Comparison of ENCODE assay signal across 24 cellular contexts in the genomic region with DNA sequence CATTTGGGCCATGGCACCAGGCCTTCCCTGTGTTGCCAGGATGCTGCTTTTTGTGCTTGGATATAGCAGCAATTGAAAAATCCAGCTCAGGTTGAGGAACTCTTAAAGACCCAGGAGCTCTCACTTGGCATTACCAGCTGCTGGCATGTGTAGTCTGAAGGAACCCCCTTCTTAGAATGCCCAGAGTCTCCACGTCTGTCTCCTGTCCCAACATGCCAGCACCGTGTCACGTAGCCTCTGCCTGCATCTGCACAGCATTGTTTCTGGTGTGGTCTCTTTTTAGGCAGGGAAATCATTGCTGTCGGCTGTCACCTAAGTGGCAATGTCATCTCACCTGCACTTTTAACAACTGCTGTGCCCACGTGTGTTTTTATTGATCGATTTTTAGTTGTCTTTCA.
DNase-seq lines count a peak whose midpoint lies in the region; ATAC-seq and TF ChIP-seq lines count a peak whose summit lies in the region.
"Had no signal": no experiment of that assay in that cellular context is flagged by ENCODE, and none has a peak within 500 bp of the region (broad histone marks: within the 10 kb centered on the region; RNA-seq: fewer than 3 reads in every experiment).

No MANE protein-coding gene starts in this region.

- no peak overlapping the region for H3K4me3 ChIP-seq in epithelial cell of esophagus (ENCODE audit: low read length)
- no peak overlapping the region for H3K4me3 ChIP-seq in trophoblast cell (ENCODE audit: low read depth, low read length)
- H3K4me3 ChIP-seq: coronary artery, esophagus squamous epithelium had no signal

- H3K79me1 ChIP-seq in trophoblast cell (ENCODE audit: low read length): peaks cover 10% of the 10 kb centered on the region

- peak; percentile 41 for DNase-seq in activated CD8-positive, alpha-beta memory T cell treated with anti-CD3 and anti-CD28 coated beads, Interleukin-2, amount 50 U/mL, for 48 hours
- no peak for DNase-seq in activated CD8-positive, alpha-beta memory T cell treated with anti-CD3 and anti-CD28 coated beads for 24 hours
- DNase-seq in NCI-H69 (lab: John Stamatoyannopoulos, UW) (peak; percentile 41), epithelial cell of esophagus (ENCODE audit: low read depth) (peak; percentile 53), trophoblast cell (no peak), iPS-NIHi7 (ENCODE audit: extremely low spot score) (no peak), AG08396 (ENCODE audit: low spot score) (no peak)
- DNase-seq: activated CD4-positive, alpha-beta T cell treated with anti-CD3 and anti-CD28 coated beads, Interleukin-2, amount 10 ng/mL, durations not matched to agents 24 days and 14 days; activated naive CD4-positive, alpha-beta T cell treated with anti-CD3 and anti-CD28 coated beads for 36 hours; aorta; effector memory CD4-positive, alpha-beta T cell; esophagus squamous epithelium; HFFc6; naive B cell; NCI-H1092 treated with DMSO at 0.1 percent for 48 hours; nucleus accumbens; stimulated activated CD4-positive, alpha-beta T cell treated with anti-CD3 and anti-CD28 coated beads, Interleukin-15, amount 100 ng/mL, for 24 hours; stimulated activated naive CD4-positive, alpha-beta T cell; T-helper 2 cell had no signal

- no peak overlapping the region for H3K27ac ChIP-seq in trophoblast cell (ENCODE audit: low read depth, low read length)
- H3K27ac ChIP-seq: coronary artery had no signal

- H2BK5ac ChIP-seq in trophoblast cell (ENCODE audit: low read depth, low read length, poor library complexity): no peak overlapping the region

- H2BK12ac ChIP-seq in trophoblast cell (ENCODE audit: low read length): no peak overlapping the region

- no peak for ATAC-seq in HG02852 (IDR thresholded peaks at IDR 0.05; ENCODE audit: unreplicated experiment)
- ATAC-seq: activated CD8-positive, alpha-beta memory T cell treated with anti-CD3 and anti-CD28 coated beads, Interleukin-2, amount 10 ng/mL, durations not matched to agents 7 days and 5 days; Right ventricle myocardium inferior; SK-N-SH treated with all-trans-retinoic acid at 6 μM for 48 hours had no signal

- H3K18ac ChIP-seq in trophoblast cell (ENCODE audit: low read length): peak overlapping the region; percentile 23

- H3K4me1 ChIP-seq in trophoblast cell (ENCODE audit: control insufficient read depth in 1 of 2, insufficient read depth in 2 of 2, low read length in 2 of 2): peaks cover 33 to 35% of the 10 kb centered on the region in 2 experiments

- H2BK120ac ChIP-seq in trophoblast cell (ENCODE audit: insufficient read depth, low read length, poor library complexity): no peak overlapping the region

- no peak overlapping the region for H3K9ac ChIP-seq in trophoblast cell (ENCODE audit: low read length)

- H3K9me3 ChIP-seq in trophoblast cell (ENCODE audit: insufficient read depth, low read depth, low read length): no peaks in the 10 kb centered on the region
- H3K9me3 ChIP-seq: esophagus squamous epithelium had no signal

- no peak overlapping the region for H3K4me2 ChIP-seq in trophoblast cell (ENCODE audit: low read length)

- H3K4ac ChIP-seq in trophoblast cell (ENCODE audit: low read depth, low read length): peak overlapping the region; percentile 23

- no peak overlapping the region for H2AK5ac ChIP-seq in trophoblast cell (ENCODE audit: low read length)

- no peak for TF ChIP-seq CTCF in epithelial cell of esophagus (IDR thresholded peaks at IDR 0.05; ENCODE audit: insufficient read depth, low read depth, low read length, missing control alignments)

- WGBS in trophoblast cell (ENCODE audit: extremely low coverage, insufficient coverage, insufficient read length): no CpG with 5 or more reads among the region's 6 CpGs

- no peak overlapping the region for H4K8ac ChIP-seq in trophoblast cell (ENCODE audit: low read depth, low read length)

- peaks cover 13% of the 10 kb centered on the region for H3K79me2 ChIP-seq in trophoblast cell (ENCODE audit: control insufficient read depth, insufficient read depth, low read length, poor library complexity)

- no peaks in the 10 kb centered on the region for H3K27me3 ChIP-seq in trophoblast cell (ENCODE audit: insufficient read depth, low read length)
- H3K27me3 ChIP-seq: esophagus squamous epithelium had no signal

- peaks cover 9 to 12% of the 10 kb centered on the region in 2 experiments for H3K36me3 ChIP-seq in trophoblast cell (ENCODE audit: control insufficient read depth in 1 of 2, insufficient read depth in 2 of 2, low read length in 2 of 2)

- no peak overlapping the region for H2AFZ ChIP-seq in trophoblast cell (ENCODE audit: insufficient read depth, low read length, poor library complexity)

- no peak overlapping the region for H4K91ac ChIP-seq in trophoblast cell (ENCODE audit: low read depth, low read length)

- no peak overlapping the region for H3K23ac ChIP-seq in trophoblast cell (ENCODE audit: low read length)

- H4K12ac ChIP-seq in trophoblast cell (ENCODE audit: low read depth, low read length): no peak overlapping the region

- no peak overlapping the region for H3K14ac ChIP-seq in trophoblast cell (ENCODE audit: low read length)

Comparison
In these comparisons a context has a peak if more than half of its experiments do, and no peak if none do; other contexts are left out.
1. DNase-seq: peak in activated CD8-positive, alpha-beta memory T cell treated with anti-CD3 and anti-CD28 coated beads, Interleukin-2, amount 50 U/mL, for 48 hours (single experiment), NCI-H69 (single experiment) and epithelial cell of esophagus (single experiment); none in activated CD8-positive, alpha-beta memory T cell treated with anti-CD3 and anti-CD28 coated beads for 24 hours (single experiment), trophoblast cell (0 of 2), iPS-NIHi7 (single experiment) and AG08396 (single experiment).